7 cellular contexts compared by ENCODE assay signal in the genomic region with DNA sequence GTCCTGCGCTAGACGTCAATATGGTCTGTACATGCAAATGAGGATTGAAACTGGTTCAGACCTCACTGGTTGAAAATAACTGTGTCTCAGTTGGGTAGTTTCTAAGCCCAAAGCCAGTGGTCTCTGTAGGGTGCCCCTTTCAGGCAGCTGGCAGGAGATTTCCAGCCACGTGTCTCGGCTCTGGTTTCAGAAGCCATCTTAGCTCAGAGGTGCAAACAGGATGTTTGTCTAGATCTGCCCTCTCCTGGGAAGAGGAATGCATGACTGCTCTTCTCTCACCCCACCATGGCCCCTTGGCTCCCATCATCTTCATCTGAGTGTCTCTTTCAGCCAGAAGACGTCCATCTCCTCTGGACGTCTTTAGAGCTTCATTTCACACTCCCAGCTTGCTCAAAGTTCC. TPM values are rescaled to one million over a fixed set of nuclear protein-coding genes. Genes with fewer than 3 reads are reported as not detected.
DNase-seq lines count a peak whose midpoint lies in the region; ATAC-seq, FAIRE-seq and TF ChIP-seq lines count a peak whose summit lies in the region.
"Not testable (repeated sequence)": the region's sequence is repeated elsewhere in the genome, so short reads cannot be mapped to it uniquely, and the experiment has no call there.

No MANE protein-coding gene starts in this region.

- not testable (repeated sequence) for H3K27ac ChIP-seq in H9 (ENCODE audit: insufficient read length, low read depth, low read length); right lobe of liver

- H3K18ac ChIP-seq in H9 (ENCODE audit: insufficient read length, low read depth, low read length): not testable (repeated sequence)

- peak in 3 of 4 donors; percentile 31 to 42 (median 32) for ATAC-seq in right lobe of liver

- not testable (repeated sequence) for H3K27ac Mint-ChIP-seq in H9

- not testable (repeated sequence) for H3K27me3 ChIP-seq in H9 (ENCODE audit: insufficient read depth, low read length); Loucy (ENCODE audit: insufficient read depth, low read length, poor library complexity, severe bottlenecking); bronchial epithelial cell (ENCODE audit: control insufficient read depth, insufficient read depth, low read length); right lobe of liver

- intact Hi-C loops in right lobe of liver (cut with DNase I): not testable (repeated sequence)

- H3K4me2 ChIP-seq in H9 (ENCODE audit: insufficient read depth, insufficient read length, low read length); Loucy (ENCODE audit: low read depth, low read length, poor library complexity, severe bottlenecking): not testable (repeated sequence)

- H3K9ac ChIP-seq in H9 (ENCODE audit: extremely low read depth, insufficient read length, low read length); Loucy (ENCODE audit: low read depth, low read length, poor library complexity, severe bottlenecking): not testable (repeated sequence)

- H3K36me3 ChIP-seq in Loucy (ENCODE audit: insufficient read depth, low read length); bronchial epithelial cell (ENCODE audit: control insufficient read depth, insufficient read depth, low read length); right lobe of liver: not testable (repeated sequence)

- H3K4me3 Mint-ChIP-seq in H9: not testable (repeated sequence)

- H2BK5ac ChIP-seq in H9 (ENCODE audit: insufficient read length, low read length): not testable (repeated sequence)

- in situ Hi-C loops in SK-MEL-5 (cut with HindIII; ENCODE audit: low pct_unique_long_range_greater_than_20kb, low sequenced_read_pairs): not testable (repeated sequence)

- H3K23ac ChIP-seq in H9 (ENCODE audit: insufficient read length, low read depth, low read length): not testable (repeated sequence)

- not testable (repeated sequence) for H2AFZ ChIP-seq in H9 (ENCODE audit: low read length); Loucy (ENCODE audit: low read length)

- not testable (repeated sequence) for H3K9me2 ChIP-seq in Loucy (replicated peaks; ENCODE audit: low read depth, low read length)

- not testable (repeated sequence) for H3K4ac ChIP-seq in H9 (ENCODE audit: low read depth, low read length)

- DNase-seq in H9 (peak; percentile 39), NCI-H82 treated with DMSO at 0.1 percent for 48 hours (lab: John Stamatoyannopoulos, UW; ENCODE audit: unreplicated experiment) (peak; percentile 34), SK-MEL-5 (ENCODE audit: low read depth, low spot score) (peak; percentile 53), bronchial epithelial cell (ENCODE audit: low read depth) (peak; percentile 13)
- DNase-seq in right lobe of liver: not testable (repeated sequence)

- H3K79me2 ChIP-seq in H9 (ENCODE audit: insufficient read depth, low read length); Loucy (ENCODE audit: insufficient read depth, low read length): not testable (repeated sequence)

- not testable (repeated sequence) for H2BK20ac ChIP-seq in H9 (ENCODE audit: low read depth, low read length, poor library complexity, severe bottlenecking)

- H2BK15ac ChIP-seq in H9 (ENCODE audit: low read depth, low read length): not testable (repeated sequence)

- not testable (repeated sequence) for H2BK120ac ChIP-seq in H9 (ENCODE audit: low read depth, low read length, poor library complexity, severe bottlenecking)

- TF ChIP-seq CTCF in GM12873 (IDR thresholded peaks at IDR 0.05; ENCODE audit: insufficient read depth, low read depth, low read length, missing control alignments): peak; percentile 27
- peak; percentile 29; the same call in 1 of the 3 replicates for TF ChIP-seq CTCF in H9 (conservative IDR thresholded peaks at IDR 0.05)
- 0 out of 2 replicates have a peak, but pooled peaks have one; percentile 13 for TF ChIP-seq CTCF in Loucy (conservative IDR thresholded peaks at IDR 0.05; ENCODE audit: low read length)
- TF ChIP-seq CTCF in bronchial epithelial cell (IDR thresholded peaks at IDR 0.05; ENCODE audit: insufficient read depth, low read length, severe bottlenecking): peak; percentile 24
- TF ChIP-seq CTCF in right lobe of liver (IDR thresholded peaks at IDR 0.05): not testable (repeated sequence)

- H3K4me1 ChIP-seq in H9 (ENCODE audit: insufficient read depth, low read length); Loucy (ENCODE audit: insufficient read depth, low read length, poor library complexity, severe bottlenecking); right lobe of liver: not testable (repeated sequence)

- not testable (repeated sequence) for H4K20me1 ChIP-seq in H9 (ENCODE audit: control insufficient read depth, insufficient read depth, insufficient read length); Loucy (ENCODE audit: insufficient read depth, low read length, poor library complexity, severe bottlenecking)

- FAIRE-seq in bronchial epithelial cell (lab: Jason Lieb, UNC): peak; percentile 55

- not testable (repeated sequence) for H3K4me3 ChIP-seq in Loucy (ENCODE audit: low read length, poor library complexity, severe bottlenecking); bronchial epithelial cell (ENCODE audit: low read depth, low read length); right lobe of liver

- not testable (repeated sequence) for H4K91ac ChIP-seq in H9 (ENCODE audit: insufficient read length, low read depth, low read length)

- H3K14ac ChIP-seq in H9 (ENCODE audit: insufficient read depth, low read length): not testable (repeated sequence)

- H3F3A ChIP-seq in Loucy (ENCODE audit: low read depth): not testable (repeated sequence)

- H3T11ph ChIP-seq in H9 (ENCODE audit: low read length): not testable (repeated sequence)

- not testable (repeated sequence) for TF ChIP-seq POLR2A in right lobe of liver (IDR thresholded peaks at IDR 0.05)

- not testable (repeated sequence) for H4K8ac ChIP-seq in H9 (replicated peaks; ENCODE audit: insufficient read length, low read depth, low read length)

- no CpG with 5 or more reads among the region's 6 CpGs for WGBS in H9 (ENCODE audit: extremely low coverage, insufficient read length, low lambda C conversion rate)
- 81% methylated on average over 4 of the region's 6 CpGs for WGBS in right lobe of liver (ENCODE audit: insufficient coverage, low coverage, low lambda C conversion rate, missing lambda C conversion rate)

- H3K27me3 Mint-ChIP-seq in H9 (ENCODE audit: low read depth): not testable (repeated sequence)

- not testable (repeated sequence) for H3K23me2 ChIP-seq in H9 (ENCODE audit: insufficient read length, low read depth, low read length, poor library complexity, severe bottlenecking)

- H3K9me3 ChIP-seq in H9 (ENCODE audit: control insufficient read depth, low read depth, low read length); Loucy (ENCODE audit: insufficient read depth, low read depth, low read length); right lobe of liver: not testable (repeated sequence)

- not testable (repeated sequence) for H3K4me1 Mint-ChIP-seq in H9

- H2BK12ac ChIP-seq in H9 (ENCODE audit: insufficient read length, low read depth, low read length): not testable (repeated sequence)

- not testable (repeated sequence) for H3K9me3 Mint-ChIP-seq in H9

- not testable (repeated sequence) for H4K5ac ChIP-seq in H9 (ENCODE audit: insufficient read length, low read depth, low read length)

- H2AK5ac ChIP-seq in H9 (ENCODE audit: insufficient read length, low read length): not testable (repeated sequence)

- not testable (repeated sequence) for H3K36me3 Mint-ChIP-seq in H9 (ENCODE audit: insufficient read depth in 1 of 3, low read depth in 3 of 3)

- H3K79me1 ChIP-seq in H9 (ENCODE audit: insufficient read depth, low read depth, low read length, poor library complexity, severe bottlenecking): not testable (repeated sequence)

- H3K56ac ChIP-seq in H9 (ENCODE audit: insufficient read length, low read depth, low read length): not testable (repeated sequence)

RNA-seq across cellular contexts. Expression of a gene that starts 33.5 kb away (rescaled TPM):
- total RNA-seq in H9 (2021) (19.5 and 20.3 TPM in 2 replicates), bronchial epithelial cell (7.1 and 21.1 TPM in 2 replicates), right lobe of liver (10 to 100 TPM; 18.1 to 33.7 (median 30.8) TPM)
- 23.9 and 25.3 TPM in 2 replicates for total RNA-seq in SK-MEL-5 (2014; rRNA removed; shearing (Covaris generic))
- polyA plus RNA-seq in SK-MEL-5 (2015; cell fraction: cytosol; rRNA removed): 25.5 and 38.1 TPM in 2 replicates
- 18.2 and 22.8 TPM in 2 replicates for polyA plus RNA-seq in SK-MEL-5 (2015; cell fraction: nucleus; rRNA removed)
